Comparison of ENCODE assay signal across 16 cellular contexts in genomic region chr5:173480896-173481295, GRCh38.
DNase-seq lines count a peak whose midpoint lies in the region; ATAC-seq and TF ChIP-seq lines count a peak whose summit lies in the region.
"Had no signal": no experiment of that assay in that cellular context is flagged by ENCODE, and none has a peak within 500 bp of the region (broad histone marks: within the 10 kb centered on the region; RNA-seq: fewer than 3 reads in every experiment).

No MANE protein-coding gene starts in this region.

- CTCF ChIA-PET in PC-3 (lab: Charles Lee): no interaction called here

- H3K79me2 ChIP-seq in PC-3 (ENCODE audit: low read length) (no peaks in the 10 kb centered on the region), trophoblast cell (ENCODE audit: control insufficient read depth, insufficient read depth, low read length, poor library complexity) (no peaks in the 10 kb centered on the region)

- H3K9me2 ChIP-seq in PC-3 (replicated peaks; ENCODE audit: low read length): no peaks in the 10 kb centered on the region

- intact Hi-C loops in PC-3 (cut with micrococcal nuclease): no loop called here

- H3K27me3 ChIP-seq in PC-3 (ENCODE audit: low read length): no peaks in the 10 kb centered on the region
- H3K27me3 ChIP-seq in trophoblast cell (ENCODE audit: insufficient read depth, low read length): no peaks in the 10 kb centered on the region
- H3K27me3 ChIP-seq: BLaER1 treated with 17β-estradiol and CSF1 and Interleukin-3, amounts not matched to agents 10 nM and 100 nM had no signal

- DNase-seq in EL (peak; percentile 57), PC-3 (peak; percentile 56), epithelial cell of esophagus (ENCODE audit: low read depth) (peak; percentile 40), trophoblast cell (no peak), GOT3 (lab: John Stamatoyannopoulos, UW) (no peak), iPS-NIHi7 (ENCODE audit: extremely low spot score) (no peak)
- DNase-seq: ACHN; CD4-positive, CD25-positive, alpha-beta regulatory T cell; DMS 273 treated with DMSO at 0.1 percent for 48 hours; DMS79; GF-D8; H9 had no signal

- H2AFZ ChIP-seq in PC-3 (ENCODE audit: low read length) (no peak overlapping the region), trophoblast cell (ENCODE audit: insufficient read depth, low read length, poor library complexity) (no peak overlapping the region)
- H2AFZ ChIP-seq: GM23338 had no signal

- H3K9ac ChIP-seq in PC-3 (ENCODE audit: low read length): no peak overlapping the region; the same call in 1 of the 2 replicates
- H3K9ac ChIP-seq in trophoblast cell (ENCODE audit: low read length): no peak overlapping the region
- H3K9ac ChIP-seq: BLaER1 treated with 17β-estradiol and CSF1 and Interleukin-3, amounts not matched to agents 10 nM and 100 nM had no signal

- no peak overlapping the region for H3K14ac ChIP-seq in trophoblast cell (ENCODE audit: low read length)

- H4K12ac ChIP-seq in trophoblast cell (ENCODE audit: low read depth, low read length): no peak overlapping the region

- H4K91ac ChIP-seq in trophoblast cell (ENCODE audit: low read depth, low read length): no peak overlapping the region

- no peak for TF ChIP-seq CTCF in PC-3 (conservative IDR thresholded peaks at IDR 0.05; ENCODE audit: low read depth, low read length)
- TF ChIP-seq CTCF in epithelial cell of esophagus (IDR thresholded peaks at IDR 0.05; ENCODE audit: insufficient read depth, low read depth, low read length, missing control alignments): no peak

- H2BK5ac ChIP-seq in trophoblast cell (ENCODE audit: low read depth, low read length, poor library complexity): no peak overlapping the region

- no peak overlapping the region for H3K18ac ChIP-seq in trophoblast cell (ENCODE audit: low read length)

- no peak overlapping the region for H3K4ac ChIP-seq in trophoblast cell (ENCODE audit: low read depth, low read length)

- H2BK120ac ChIP-seq in trophoblast cell (ENCODE audit: insufficient read depth, low read length, poor library complexity): no peak overlapping the region

- H4K20me1 ChIP-seq in PC-3 (ENCODE audit: low read length): no peaks in the 10 kb centered on the region
- H4K20me1 ChIP-seq: BLaER1 treated with 17β-estradiol and CSF1 and Interleukin-3, amounts not matched to agents 10 nM and 100 nM had no signal

- no peaks in the 10 kb centered on the region for H3F3A ChIP-seq in PC-3 (ENCODE audit: low read length, unreplicated experiment)

- no peak overlapping the region for H3K4me3 ChIP-seq in PC-3 (ENCODE audit: low read length)
- H3K4me3 ChIP-seq in epithelial cell of esophagus (ENCODE audit: low read length): no peak overlapping the region
- H3K4me3 ChIP-seq in trophoblast cell (ENCODE audit: low read depth, low read length): no peak overlapping the region
- H3K4me3 ChIP-seq: BLaER1 treated with 17β-estradiol and CSF1 and Interleukin-3, amounts not matched to agents 10 nM and 100 nM; GM23338 had no signal

- H3K4me2 ChIP-seq in PC-3 (ENCODE audit: low read length) (no peak overlapping the region), trophoblast cell (ENCODE audit: low read length) (no peak overlapping the region)
- H3K4me2 ChIP-seq: BLaER1 treated with 17β-estradiol and CSF1 and Interleukin-3, amounts not matched to agents 10 nM and 100 nM; GM23338 had no signal

- BruUV-seq in PC-3 (replicated peaks; lab: Mats Ljungman, UMichigan): no TSS peak

- POLR2A ChIA-PET in PC-3 (lab: Charles Lee; ENCODE audit: unreplicated experiment): no interaction called here

- H4K8ac ChIP-seq in trophoblast cell (ENCODE audit: low read depth, low read length): no peak overlapping the region

- no peaks in the 10 kb centered on the region for H3K79me1 ChIP-seq in trophoblast cell (ENCODE audit: low read length)

- no peak overlapping the region for H2BK12ac ChIP-seq in trophoblast cell (ENCODE audit: low read length)

- H3K27ac ChIP-seq in PC-3 (ENCODE audit: low read length): peak overlapping the region; percentile 11
- H3K27ac ChIP-seq in trophoblast cell (ENCODE audit: low read depth, low read length): no peak overlapping the region
- H3K27ac ChIP-seq: BLaER1 treated with 17β-estradiol and CSF1 and Interleukin-3, amounts not matched to agents 10 nM and 100 nM had no signal

- H3K36me3 ChIP-seq in PC-3 (ENCODE audit: low read depth, low read length) (no peaks in the 10 kb centered on the region), trophoblast cell (ENCODE audit: control insufficient read depth in 1 of 2, insufficient read depth in 2 of 2, low read length in 2 of 2) (no peaks in the 10 kb centered on the region)

- H3K9me3 ChIP-seq in PC-3 (ENCODE audit: low read length): no peaks in the 10 kb centered on the region
- peaks cover 2% of the 10 kb centered on the region for H3K9me3 ChIP-seq in trophoblast cell (ENCODE audit: insufficient read depth, low read depth, low read length)

- H3K4me1 ChIP-seq in PC-3 (ENCODE audit: insufficient read depth, low read length) (peaks cover 11% of the 10 kb centered on the region), trophoblast cell (ENCODE audit: control insufficient read depth in 1 of 2, insufficient read depth in 2 of 2, low read length in 2 of 2) (no peaks in the 10 kb centered on the region)
- H3K4me1 ChIP-seq: BLaER1 treated with 17β-estradiol and CSF1 and Interleukin-3, amounts not matched to agents 10 nM and 100 nM had no signal

- ATAC-seq in PC-3: no peak; the same call in 1 of the 2 replicates
- no peak for ATAC-seq in GM21717 (IDR thresholded peaks at IDR 0.05; ENCODE audit: unreplicated experiment)
- ATAC-seq: GM23338, HepG2 had no signal

- H2AK5ac ChIP-seq in trophoblast cell (ENCODE audit: low read length): no peak overlapping the region

- peak overlapping the region; percentile 6 for H3K23ac ChIP-seq in trophoblast cell (ENCODE audit: low read length)

Comparison
In these comparisons a context has a peak if more than half of its experiments do, and no peak if none do; other contexts are left out.
1. DNase-seq: peak in EL (single experiment), PC-3 (single experiment) and epithelial cell of esophagus (single experiment); none in trophoblast cell (0 of 2), GOT3 (single experiment) and iPS-NIHi7 (single experiment).